13 cellular contexts compared by ENCODE assay signal in genomic region chr7:43570688-43571365, GRCh38. TPM values are rescaled to one million over a fixed set of nuclear protein-coding genes. Genes with fewer than 3 reads are reported as not detected.
DNase-seq lines count a peak whose midpoint lies in the region; ATAC-seq, FAIRE-seq and TF ChIP-seq lines count a peak whose summit lies in the region.
"Had no signal": no experiment of that assay in that cellular context is flagged by ENCODE, and none has a peak within 500 bp of the region (broad histone marks: within the 10 kb centered on the region; RNA-seq: fewer than 3 reads in every experiment).

No MANE protein-coding gene starts in this region.

- peak; percentile 80 for DNase-seq in GM12865 (ENCODE audit: low read depth)
- DNase-seq in RCC 7860 (ENCODE audit: low spot score), result no peak
- DNase-seq in GM19238 (ENCODE audit: insufficient read length, low spot score), result no peak
- no peak for DNase-seq in NCI-H1105 (lab: John Stamatoyannopoulos, UW)
- no peak for DNase-seq in NAMALWA (ENCODE audit: low spot score)
- DNase-seq: cerebellar nuclear complex; COR-L47; SJCRH30; stimulated activated naive CD4-positive, alpha-beta T cell had no signal

- H3K4me3 ChIP-seq in GM12865 (ENCODE audit: low read depth, low read length), result no peak overlapping the region
- H3K4me3 ChIP-seq: SJCRH30 had no signal

- ATAC-seq in GM19372 (IDR thresholded peaks at IDR 0.05; ENCODE audit: low read depth, unreplicated experiment) (peak; percentile 58), HG02885 (IDR thresholded peaks at IDR 0.05; ENCODE audit: poor library complexity, unreplicated experiment) (peak; percentile 85)
- ATAC-seq in activated T-helper 17 cell treated with anti-CD3 and anti-CD28 coated beads, Interleukin-2, amount 50 U/mL, for 72 hours (replicated peaks), result peak; percentile 22

- H3K4me3 Mint-ChIP-seq in activated T-helper 17 cell treated with anti-CD3 and anti-CD28 coated beads, Interleukin-2, amount 50 U/mL, for 72 hours, result no peak overlapping the region
- H3K4me3 Mint-ChIP-seq: IgD-negative memory B cell had no signal

- no peaks in the 10 kb centered on the region for H3K9me3 Mint-ChIP-seq in activated T-helper 17 cell treated with anti-CD3 and anti-CD28 coated beads, Interleukin-2, amount 50 U/mL, for 72 hours
- H3K9me3 Mint-ChIP-seq: IgD-negative memory B cell had no signal

- peak overlapping the region; percentile 32 for H3K27ac Mint-ChIP-seq in activated T-helper 17 cell treated with anti-CD3 and anti-CD28 coated beads, Interleukin-2, amount 50 U/mL, for 72 hours
- H3K27ac Mint-ChIP-seq: IgD-negative memory B cell had no signal

- FAIRE-seq in RCC 7860 (lab: Jason Lieb, UNC), result no peak

- H3K4me1 Mint-ChIP-seq in activated T-helper 17 cell treated with anti-CD3 and anti-CD28 coated beads, Interleukin-2, amount 50 U/mL, for 72 hours, result peaks cover 14% of the 10 kb centered on the region

- no peaks in the 10 kb centered on the region for H3K36me3 Mint-ChIP-seq in activated T-helper 17 cell treated with anti-CD3 and anti-CD28 coated beads, Interleukin-2, amount 50 U/mL, for 72 hours (ENCODE audit: low read depth)
- H3K36me3 Mint-ChIP-seq: IgD-negative memory B cell had no signal

- TF ChIP-seq CTCF in GM12865 (IDR thresholded peaks at IDR 0.05; ENCODE audit: insufficient read depth, low read depth, low read length, missing control alignments), result no peak

- H3K27me3 Mint-ChIP-seq in activated T-helper 17 cell treated with anti-CD3 and anti-CD28 coated beads, Interleukin-2, amount 50 U/mL, for 72 hours, result no peaks in the 10 kb centered on the region

RNA-seq across cellular contexts. Expression of gene STK17A, which starts 12.1 kb away (rescaled TPM):
- 10 to 100 TPM; 47.6 to 71.7 TPM for total RNA-seq in activated T-helper 17 cell treated with anti-CD3 and anti-CD28 coated beads, Interleukin-2, amount 50 U/mL, for 72 hours

Comparison
In these comparisons a context has a peak if more than half of its experiments do, and no peak if none do; other contexts are left out.
1. ATAC-seq: peak in every context shown above with its lines; median percentile 85 in HG02885; 58 in GM19372; 22 in activated T-helper 17 cell treated with anti-CD3 and anti-CD28 coated beads, Interleukin-2, amount 50 U/mL, for 72 hours.